Comparison of ENCODE assay signal across 19 cellular contexts in the genomic region with DNA sequence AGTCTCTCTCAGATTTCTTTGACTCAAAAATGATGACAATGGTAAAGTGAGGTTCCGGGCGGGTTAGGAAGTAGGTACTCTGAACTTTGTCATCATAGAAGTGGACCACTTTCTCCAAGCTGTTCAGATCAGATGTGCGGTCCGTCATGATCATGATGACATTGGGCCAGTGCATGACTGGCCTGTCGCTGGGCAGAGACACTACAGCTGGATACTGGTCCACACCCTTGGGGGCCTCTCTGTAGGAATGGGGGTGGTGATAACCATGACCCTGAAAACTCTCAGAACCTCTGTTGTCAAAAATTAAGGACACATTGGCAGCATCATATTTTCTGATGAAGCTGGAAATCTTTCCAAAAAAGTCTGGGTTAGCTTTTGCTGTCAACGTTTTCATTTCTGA.
"Had no signal": no experiment of that assay in that cellular context is flagged by ENCODE, and none has a peak within 500 bp of the region (broad histone marks: within the 10 kb centered on the region; RNA-seq: fewer than 3 reads in every experiment).

No MANE protein-coding gene starts in this region.

- DNase-seq: activated CD4-positive, alpha-beta T cell treated with anti-CD3 and anti-CD28 coated beads for 4 hours; activated CD4-positive, alpha-beta T cell treated with anti-CD3 and anti-CD28 coated beads, Interleukin-2, amount 50 U/mL, for 4 hours; activated CD8-positive, alpha-beta T cell treated with anti-CD3 and anti-CD28 coated beads, Interleukin-2, amount 10 ng/mL, durations not matched to agents 7 days and 5 days; activated gamma-delta T cell; activated naive CD4-positive, alpha-beta T cell treated with anti-CD3 and anti-CD28 coated beads for 36 hours; activated T-cell treated with anti-CD3 and anti-CD28 coated beads, Interleukin-2, amount 50 U/mL, for 4 hours; amygdala; Kasumi-1; NCI-H1105 treated with DMSO at 0.1 percent for 48 hours; NCI-H146; NCI-H187 treated with DMSO at 0.1 percent for 48 hours; NCI-H2081 treated with DMSO at 0.1 percent for 48 hours; NCI-H2227 treated with DMSO at 0.1 percent for 48 hours; NCI-H446 treated with DMSO at 0.1 percent for 48 hours; NCI-H524 treated with DMSO at 0.1 percent for 48 hours; NCI-H748 treated with DMSO at 0.1 percent for 48 hours; SJCRH30; SW 1271 had no signal

- H3K4me3 ChIP-seq: SJCRH30 had no signal

- ATAC-seq: activated CD8-positive, alpha-beta T cell treated with anti-CD3 and anti-CD28 coated beads, Interleukin-2, amount 10 ng/mL, durations not matched to agents 7 days and 5 days; activated T-cell treated with anti-CD3 and anti-CD28 coated beads, Interleukin-2, amount 50 U/mL, for 4 hours; SK-N-SH treated with all-trans-retinoic acid at 6 μM for 48 hours had no signal

- H3K27me3 ChIP-seq: SJCRH30 had no signal

- H3K36me3 ChIP-seq: SJCRH30 had no signal

- H3K4me1 ChIP-seq: SJCRH30 had no signal

- H3K9me3 ChIP-seq: SJCRH30 had no signal

- H3K27ac ChIP-seq: SJCRH30 had no signal
